15 cellular contexts compared by ENCODE assay signal in the genomic region with DNA sequence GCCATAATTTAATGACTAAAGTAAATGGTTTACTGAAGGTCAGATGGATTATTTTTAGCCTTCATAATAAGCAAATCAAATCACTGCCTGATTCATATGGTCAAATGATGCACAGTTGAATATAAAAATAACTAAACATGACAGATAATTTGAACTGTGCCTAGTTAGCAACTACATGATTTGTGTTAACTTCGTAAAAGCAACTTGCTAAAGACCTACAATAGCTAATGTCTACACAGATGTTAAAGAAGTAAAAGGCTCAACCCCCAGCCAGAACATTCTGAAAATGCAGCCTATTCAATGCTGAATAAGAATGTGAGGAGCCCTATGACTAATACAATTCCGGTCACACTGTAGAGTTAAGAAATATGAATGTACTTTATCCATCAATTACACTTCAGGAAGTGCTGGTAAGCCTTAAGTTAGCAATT.
DNase-seq lines count a peak whose midpoint lies in the region; ATAC-seq, FAIRE-seq and TF ChIP-seq lines count a peak whose summit lies in the region.
"Had no signal": no experiment of that assay in that cellular context is flagged by ENCODE, and none has a peak within 500 bp of the region (broad histone marks: within the 10 kb centered on the region; RNA-seq: fewer than 3 reads in every experiment).

No MANE protein-coding gene starts in this region.

- CTCF ChIA-PET in IMR-90 (lab: Yijun Ruan, JAX): no interaction called here
- CTCF ChIA-PET in mammary epithelial cell (lab: Charles Lee; ENCODE audit: low non-redundant PET): no interaction called here

- H3K4me3 ChIP-seq in AG09309 (ENCODE audit: control insufficient read depth, low read depth, low read length) (no peak overlapping the region), IMR-90 (ENCODE audit: insufficient read depth, low read depth, low read length) (no peak overlapping the region), mammary epithelial cell (replicated peaks in 1 of 3; ENCODE audit: insufficient read depth in 1 of 3, low read depth in 2 of 3, low read length in 3 of 3) (no peak overlapping the region), keratinocyte (ENCODE audit: control insufficient read depth in 2 of 3, extremely low read depth in 1 of 3, insufficient read depth in 2 of 3, low read depth in 1 of 3, low read length in 3 of 3) (no peak overlapping the region), hepatocyte (no peak overlapping the region)

- BruUV-seq in IMR-90 (replicated peaks; lab: Mats Ljungman, UMichigan) (no TSS peak), mammary epithelial cell (replicated peaks; lab: Mats Ljungman, UMichigan) (no TSS peak)

- no peak overlapping the region for H2BK15ac ChIP-seq in IMR-90 (ENCODE audit: low read depth, low read length)

- H4K8ac ChIP-seq in IMR-90 (ENCODE audit: low read depth in 2 of 2, low read length in 2 of 2): no peak overlapping the region

- H4K5ac ChIP-seq in IMR-90 (ENCODE audit: low read depth, low read length): no peak overlapping the region

- dilution Hi-C loops in IMR-90 (cut with HindIII; ENCODE audit: low sequenced_read_pairs, unreplicated experiment): no loop called here
- dilution Hi-C loops in mammary epithelial cell (cut with HindIII; ENCODE audit: low sequenced_read_pairs): no loop called here
- dilution Hi-C loops in keratinocyte (cut with MboI; ENCODE audit: extremely low pct_ligation_motif_present, low sequenced_read_pairs): no loop called here

- peak; percentile 83 for ATAC-seq in IMR-90 (ENCODE audit: low read depth)
- ATAC-seq in GM18873 (IDR thresholded peaks at IDR 0.05; ENCODE audit: low FRiP score, unreplicated experiment): no peak

- FAIRE-seq in keratinocyte (lab: Jason Lieb, UNC): peak; percentile 53

- 0 out of 2 replicates have a peak, but pooled peaks cover 1% of the 10 kb centered on the region for H3K4me1 ChIP-seq in IMR-90 (ENCODE audit: control insufficient read depth, insufficient read depth, low read length)
- peaks cover 4% of the 10 kb centered on the region for H3K4me1 ChIP-seq in mammary epithelial cell (ENCODE audit: insufficient read depth, low read length)
- peaks cover 4% of the 10 kb centered on the region for H3K4me1 ChIP-seq in keratinocyte (ENCODE audit: control insufficient read depth, extremely low read depth, insufficient read depth, low read length)
- H3K4me1 ChIP-seq in hepatocyte (ENCODE audit: insufficient read depth): no peaks in the 10 kb centered on the region

- DNase-seq in AG09309 (ENCODE audit: low read depth) (peak; percentile 37), IMR-90 (peak; percentile 65), mammary epithelial cell (peak; percentile 44), keratinocyte (ENCODE audit: low read depth, low spot score) (no peak), hepatocyte (ENCODE audit: low spot score) (no peak), RPMI8226 (no peak)
- DNase-seq in NK-92 treated with Interleukin-12 subunit alpha and Interleukin-12 subunit beta, amount 100 ng/mL, for 24 hours (lab: John Stamatoyannopoulos, UW): no peak
- DNase-seq: activated CD4-positive, alpha-beta memory T cell treated with anti-CD3 and anti-CD28 coated beads, Interleukin-2, amount 10 ng/mL, durations not matched to agents 7 days and 5 days; DND-41; erythroblast; GOT3; NCI-H2227 treated with DMSO at 0.1 percent for 48 hours; stimulated activated CD4-positive, alpha-beta T cell treated with anti-CD3 and anti-CD28 coated beads, Interleukin-2, amount 100 ng/mL, for 48 hours; T-helper 9 cell had no signal

- no peak overlapping the region for H2BK5ac ChIP-seq in IMR-90 (ENCODE audit: low read depth, low read length, poor library complexity, severe bottlenecking)

- no peak overlapping the region for H2AK9ac ChIP-seq in IMR-90 (replicated peaks; ENCODE audit: low read depth, low read length, poor library complexity)

- H2BK20ac ChIP-seq in IMR-90 (ENCODE audit: low read depth, low read length): no peak overlapping the region

- H3K56ac ChIP-seq in IMR-90 (ENCODE audit: extremely low read depth, insufficient read depth, low read length): no peak overlapping the region

- intact Hi-C loops in IMR-90 (cut with micrococcal nuclease) (no loop called here), mammary epithelial cell (cut with micrococcal nuclease) (no loop called here)

- H4K91ac ChIP-seq in IMR-90 (ENCODE audit: insufficient read depth, low read depth, low read length): no peak overlapping the region

- no peak for TF ChIP-seq CTCF in AG09309 (IDR thresholded peaks at IDR 0.05; ENCODE audit: control insufficient read depth, insufficient read depth, low read depth, low read length, missing control alignments)
- no peak for TF ChIP-seq CTCF in IMR-90 (conservative IDR thresholded peaks at IDR 0.05; ENCODE audit: low read depth, low read length)
- TF ChIP-seq CTCF in mammary epithelial cell (conservative IDR thresholded peaks at IDR 0.05 in 1 of 2, IDR thresholded peaks at IDR 0.05 in 1 of 2; ENCODE audit: extremely low read depth in 1 of 2, insufficient read depth in 1 of 2, low read depth in 1 of 2, low read length in 2 of 2): no peak
- TF ChIP-seq CTCF in keratinocyte (optimal IDR thresholded peaks at IDR 0.05 in 1 of 3, IDR thresholded peaks at IDR 0.05 in 1 of 3, conservative IDR thresholded peaks at IDR 0.05 in 1 of 3; ENCODE audit: extremely low read depth in 1 of 3, insufficient read depth in 2 of 3, low read length in 3 of 3): no peak
- no peak for TF ChIP-seq CTCF in hepatocyte (IDR thresholded peaks at IDR 0.05; ENCODE audit: poor library complexity)

- H2AK5ac ChIP-seq in IMR-90 (ENCODE audit: low read depth, low read length): no peak overlapping the region

- no peak overlapping the region for H3K4ac ChIP-seq in IMR-90 (ENCODE audit: low read depth, low read length)

- H3K36me3 ChIP-seq in IMR-90 (ENCODE audit: control insufficient read depth, insufficient read depth, low read length) (no peaks in the 10 kb centered on the region), mammary epithelial cell (ENCODE audit: insufficient read depth, low read length) (no peaks in the 10 kb centered on the region), keratinocyte (ENCODE audit: control insufficient read depth in 2 of 2, extremely low read depth in 1 of 2, insufficient read depth in 2 of 2, low read length in 2 of 2) (no peaks in the 10 kb centered on the region), hepatocyte (replicated peaks; ENCODE audit: insufficient read depth, low read depth) (no peaks in the 10 kb centered on the region)

- H3K9ac ChIP-seq in IMR-90 (ENCODE audit: low read depth, low read length) (no peak overlapping the region), mammary epithelial cell (ENCODE audit: insufficient read depth, low read length) (no peak overlapping the region), keratinocyte (ENCODE audit: control insufficient read depth, extremely low read depth, insufficient read depth, low read length) (no peak overlapping the region)

- H3K4me2 ChIP-seq in IMR-90 (ENCODE audit: low read depth, low read length): no peak overlapping the region
- H3K4me2 ChIP-seq in mammary epithelial cell (ENCODE audit: insufficient read depth, low read depth, low read length): no peak overlapping the region
- H3K4me2 ChIP-seq in keratinocyte (ENCODE audit: control insufficient read depth, extremely low read depth, insufficient read depth, low read depth, low read length): no peak overlapping the region
- H3K4me2 ChIP-seq in hepatocyte: no peak overlapping the region

- no CpG with 5 or more reads among the region's 2 CpGs for WGBS in IMR-90 (ENCODE audit: extremely low coverage in 2 of 2, insufficient read length in 1 of 2), 2 experiments
- WGBS in mammary epithelial cell (ENCODE audit: low coverage, missing lambda C conversion rate): 70% methylated on average over 2 of the region's 2 CpGs
- WGBS in hepatocyte (ENCODE audit: low lambda C conversion rate, missing lambda C conversion rate): 92% methylated on average over 2 of the region's 2 CpGs

- no peaks in the 10 kb centered on the region for H3K27me3 ChIP-seq in IMR-90 (ENCODE audit: control insufficient read depth, insufficient read depth, low read length)
- H3K27me3 ChIP-seq in mammary epithelial cell (ENCODE audit: insufficient read depth, low read length): no peaks in the 10 kb centered on the region
- H3K27me3 ChIP-seq in keratinocyte (ENCODE audit: control insufficient read depth, extremely low read depth, insufficient read depth, low read length): no peaks in the 10 kb centered on the region
- H3K27me3 ChIP-seq in hepatocyte: no peaks in the 10 kb centered on the region

- no peak for TF ChIP-seq RAD21 in IMR-90 (IDR thresholded peaks at IDR 0.05; ENCODE audit: low read length)

- no peaks in the 10 kb centered on the region for H3K9me2 ChIP-seq in hepatocyte (replicated peaks; ENCODE audit: insufficient read depth)

- no peak overlapping the region for H3K18ac ChIP-seq in IMR-90 (ENCODE audit: low read depth, low read length)

- no peak overlapping the region for H3K14ac ChIP-seq in IMR-90 (replicated peaks; ENCODE audit: low read depth, low read length)

- H3K9me1 ChIP-seq in IMR-90 (ENCODE audit: insufficient read depth, low read length): no peaks in the 10 kb centered on the region; the same call in 1 of the 2 replicates
- H3K9me1 ChIP-seq in keratinocyte (ENCODE audit: control insufficient read depth, extremely low read depth, insufficient read depth, low read length): no peaks in the 10 kb centered on the region

- no peak for TF ChIP-seq POLR2A in IMR-90 (IDR thresholded peaks at IDR 0.05; ENCODE audit: low read depth, low read length)

- in situ Hi-C loops in IMR-90 (cut with MboI; ENCODE audit: low sequenced_read_pairs) (no loop called here), mammary epithelial cell (cut with MboI; ENCODE audit: low sequenced_read_pairs in 2 of 2) (no loop called here)

- no peaks in the 10 kb centered on the region for H3K79me1 ChIP-seq in IMR-90 (ENCODE audit: low read depth in 1 of 2, low read length in 2 of 2)

- H2BK120ac ChIP-seq in IMR-90 (ENCODE audit: low read depth, low read length): no peak overlapping the region

- H3K9me3 ChIP-seq in IMR-90 (ENCODE audit: control insufficient read depth, insufficient read depth, low read length) (no peaks in the 10 kb centered on the region), mammary epithelial cell (replicated peaks; ENCODE audit: insufficient read depth, low read length) (no peaks in the 10 kb centered on the region), keratinocyte (ENCODE audit: control insufficient read depth, low read depth, low read length) (no peaks in the 10 kb centered on the region), hepatocyte (ENCODE audit: low read depth) (no peaks in the 10 kb centered on the region)

- H3K79me2 ChIP-seq in mammary epithelial cell (ENCODE audit: insufficient read depth, low read length): no peaks in the 10 kb centered on the region
- H3K79me2 ChIP-seq in keratinocyte (ENCODE audit: control insufficient read depth, insufficient read depth, low read length): no peaks in the 10 kb centered on the region
- H3K79me2 ChIP-seq in hepatocyte: no peaks in the 10 kb centered on the region

- H2AFZ ChIP-seq in IMR-90 (replicated peaks; ENCODE audit: low read length, poor library complexity) (no peak overlapping the region), mammary epithelial cell (ENCODE audit: low read depth, low read length) (no peak overlapping the region), keratinocyte (ENCODE audit: control insufficient read depth, low read length) (no peak overlapping the region), hepatocyte (no peak overlapping the region)

- H4K20me1 ChIP-seq in IMR-90 (ENCODE audit: insufficient read depth, low read length): no peaks in the 10 kb centered on the region
- H4K20me1 ChIP-seq in mammary epithelial cell (ENCODE audit: insufficient read depth, low read length): no peaks in the 10 kb centered on the region
- H4K20me1 ChIP-seq in keratinocyte (ENCODE audit: control insufficient read depth, extremely low read depth, insufficient read depth, low read length): no peaks in the 10 kb centered on the region
- H4K20me1 ChIP-seq in hepatocyte (ENCODE audit: insufficient read depth, poor library complexity, severe bottlenecking): no peaks in the 10 kb centered on the region

- POLR2A ChIA-PET in IMR-90 (lab: Charles Lee; ENCODE audit: unreplicated experiment): no interaction called here

- H3K27ac ChIP-seq in IMR-90 (ENCODE audit: insufficient read depth, low read length) (no peak overlapping the region), mammary epithelial cell (ENCODE audit: insufficient read depth, low read depth, low read length) (no peak overlapping the region), keratinocyte (ENCODE audit: control insufficient read depth, insufficient read depth, low read length) (no peak overlapping the region), hepatocyte (no peak overlapping the region)

- no peak overlapping the region for H3K23ac ChIP-seq in IMR-90 (ENCODE audit: low read depth, low read length)

Comparison
In these comparisons a context has a peak if more than half of its experiments do, and no peak if none do; other contexts are left out.
1. DNase-seq: peak in AG09309 (single experiment), IMR-90 (single experiment) and mammary epithelial cell (single experiment); none in keratinocyte (single experiment), NK-92 treated with Interleukin-12 subunit alpha and Interleukin-12 subunit beta, amount 100 ng/mL, for 24 hours (single experiment), hepatocyte (single experiment) and RPMI8226 (single experiment).